10 cellular contexts compared by ENCODE assay signal in genomic region chr7:43645699-43646226, GRCh38.
DNase-seq lines count a peak whose midpoint lies in the region; ATAC-seq, FAIRE-seq and TF ChIP-seq lines count a peak whose summit lies in the region.
"Had no signal": no experiment of that assay in that cellular context is flagged by ENCODE, and none has a peak within 500 bp of the region (broad histone marks: within the 10 kb centered on the region; RNA-seq: fewer than 3 reads in every experiment).

No MANE protein-coding gene starts in this region.

- peak overlapping the region; percentile 85 for H3K27ac Mint-ChIP-seq in endothelial cell (ENCODE audit: unreplicated experiment)

- H3K9me3 ChIP-seq in SJSA1 (replicated peaks) (no peaks in the 10 kb centered on the region), gastrocnemius medialis (no peaks in the 10 kb centered on the region)

- peak; percentile 5 for FAIRE-seq in GM12891 (lab: Jason Lieb, UNC)

- intact Hi-C loops in gastrocnemius medialis (cut with DNase I; ENCODE audit: low total_unique reads) = loop anchor here (5.0 kb wide), 1 partner anchor 57 kb away; no protein-coding TSS in a partner anchor

- H3K9me3 Mint-ChIP-seq in endothelial cell (ENCODE audit: unreplicated experiment) = no peaks in the 10 kb centered on the region

- no peak for ATAC-seq in gastrocnemius medialis
- no peak for ATAC-seq in omental fat pad (ENCODE audit: low FRiP score)
- no peak for ATAC-seq in GM19328 (IDR thresholded peaks at IDR 0.05; ENCODE audit: unreplicated experiment)

- H3K27me3 ChIP-seq in SJSA1 (replicated peaks) (no peaks in the 10 kb centered on the region), gastrocnemius medialis (no peaks in the 10 kb centered on the region)

- no peak for TF ChIP-seq POLR2A in GM12891 (IDR thresholded peaks at IDR 0.05; ENCODE audit: low read depth, low read length)
- TF ChIP-seq POLR2A in gastrocnemius medialis (IDR thresholded peaks at IDR 0.05) = no peak

- peak overlapping the region; percentile 47 for H3K4me3 Mint-ChIP-seq in endothelial cell (ENCODE audit: unreplicated experiment)

- DNase-seq in GM12891 (ENCODE audit: insufficient read length, low spot score) (no peak), SJSA1 (ENCODE audit: low read depth in 1 of 2, low spot score in 2 of 2) (no peak), endothelial cell (ENCODE audit: low spot score) (no peak), gastrocnemius medialis (no peak), NOMO-1 (lab: John Stamatoyannopoulos, UW; ENCODE audit: unreplicated experiment in 2 of 2) (no peak), omental fat pad (ENCODE audit: low spot score) (no peak)
- DNase-seq in effector CD4-positive, alpha-beta T cell = no peak
- DNase-seq: KBM-7, occipital lobe had no signal

- TF ChIP-seq CTCF in endothelial cell (IDR thresholded peaks at IDR 0.05; ENCODE audit: unreplicated experiment) (no peak), gastrocnemius medialis (IDR thresholded peaks at IDR 0.05 in 4 of 5, conservative IDR thresholded peaks at IDR 0.05 in 1 of 5) (no peak), omental fat pad (IDR thresholded peaks at IDR 0.05) (no peak)

- peaks cover 18% of the 10 kb centered on the region for H3K36me3 Mint-ChIP-seq in endothelial cell (ENCODE audit: low read depth, unreplicated experiment)

- H3K27ac ChIP-seq in SJSA1 = peak overlapping the region; percentile 5; the same call in 1 of the 2 replicates
- H3K27ac ChIP-seq in gastrocnemius medialis = peak overlapping the region; percentile 9 to 83 (median 80)

- peaks cover 12% of the 10 kb centered on the region for H3K27me3 Mint-ChIP-seq in endothelial cell (ENCODE audit: unreplicated experiment)

- H3K4me1 Mint-ChIP-seq in endothelial cell (ENCODE audit: unreplicated experiment) = peaks cover 78% of the 10 kb centered on the region

- H3K36me3 ChIP-seq in SJSA1 (peaks cover 39% of the 10 kb centered on the region), gastrocnemius medialis (peaks cover 0 to 14% of the 10 kb centered on the region in 2 donors)

- H3K4me1 ChIP-seq in SJSA1 (replicated peaks) = peaks cover 54% of the 10 kb centered on the region
- H3K4me1 ChIP-seq in gastrocnemius medialis = peaks cover 39 to 45% of the 10 kb centered on the region in 2 donors

- H3K4me3 ChIP-seq in SJSA1 (no peak overlapping the region), gastrocnemius medialis (no peak overlapping the region)

- in situ Hi-C loops in gastrocnemius medialis (cut with MboI; ENCODE audit: low sequenced_read_pairs in 4 of 4) = no loop called here

TF ChIP-seq in GM12891, 5 proteins besides CTCF, POLR2A, EP300 and RAD21:
- TF ChIP-seq POLR2AphosphoS5 (IDR thresholded peaks at IDR 0.05; ENCODE audit: low read depth, low read length) (no peak), PAX5 (IDR thresholded peaks at IDR 0.05; ENCODE audit: insufficient read depth, low read length, severe bottlenecking) (no peak), TAF1 (IDR thresholded peaks at IDR 0.05; ENCODE audit: low read depth, low read length) (no peak), SPI1 (IDR thresholded peaks at IDR 0.05; ENCODE audit: low read depth, low read length) (peak; percentile 56), POU2F2 (IDR thresholded peaks at IDR 0.05; ENCODE audit: low read depth, low read length) (no peak)
TF ChIP-seq in GM12891: peak in this region for 1.
